In genomic region chr15:81914734-81915234, GRCh38 we compare ENCODE assay signal across 13 cellular contexts.
DNase-seq lines count a peak whose midpoint lies in the region; ATAC-seq and TF ChIP-seq lines count a peak whose summit lies in the region.
"Had no signal": no experiment of that assay in that cellular context is flagged by ENCODE, and none has a peak within 500 bp of the region (broad histone marks: within the 10 kb centered on the region; RNA-seq: fewer than 3 reads in every experiment).

No MANE protein-coding gene starts in this region.

- DNase-seq in COR-L47 (lab: John Stamatoyannopoulos, UW) (peak; percentile 37), NCI-H1417 treated with DMSO at 0.1 percent for 48 hours (lab: John Stamatoyannopoulos, UW) (peak; percentile 24), NCI-H748 treated with DMSO at 0.1 percent for 48 hours (lab: John Stamatoyannopoulos, UW) (peak; percentile 3), right atrium auricular region (ENCODE audit: low spot score) (no peak), T1000 (lab: John Stamatoyannopoulos, UW) (no peak), SKM-1 treated with dmso at 0.1 percent for 144 hours (lab: John Stamatoyannopoulos, UW; ENCODE audit: unreplicated experiment) (no peak)
- DNase-seq: erythroblast; MV-4-11; stimulated activated CD4-positive, alpha-beta T cell treated with anti-CD3 and anti-CD28 coated beads, Interleukin-4, amount 100 ng/mL, for 24 hours; stimulated activated naive CD8-positive, alpha-beta T cell treated with anti-CD3 and anti-CD28 coated beads, Interleukin-15, Interleukin-2, amounts not matched to agents 100 U/mL and 50 U/mL, for 24 hours had no signal

- ATAC-seq in HG03159 (IDR thresholded peaks at IDR 0.05; ENCODE audit: unreplicated experiment) (no peak), HG02852 (IDR thresholded peaks at IDR 0.05; ENCODE audit: unreplicated experiment) (no peak)
- ATAC-seq: activated naive CD4-positive, alpha-beta T cell treated with anti-CD3 and anti-CD28 coated beads, Interleukin-2, amount 50 U/mL, for 72 hours; stimulated activated naive CD8-positive, alpha-beta T cell treated with anti-CD3 and anti-CD28 coated beads, Interleukin-15, Interleukin-2, amounts not matched to agents 100 U/mL and 50 U/mL, for 24 hours had no signal

- peak overlapping the region; percentile 59 to 62 for H3K27ac ChIP-seq in right atrium auricular region

- no peak overlapping the region for H3K4me3 ChIP-seq in right atrium auricular region

- no peak for TF ChIP-seq CTCF in right atrium auricular region (IDR thresholded peaks at IDR 0.05)

- H3K27me3 ChIP-seq in right atrium auricular region, result no peaks in the 10 kb centered on the region

- H3K9me3 ChIP-seq in right atrium auricular region, result peaks cover 0 to 15% of the 10 kb centered on the region in 2 donors

- peaks cover 0 to 42% of the 10 kb centered on the region in 2 donors for H3K4me1 ChIP-seq in right atrium auricular region

- no peaks in the 10 kb centered on the region for H3K36me3 ChIP-seq in right atrium auricular region

Comparison
In these comparisons a context has a peak if more than half of its experiments do, and no peak if none do; other contexts are left out.
1. DNase-seq: peak in COR-L47 (single experiment), NCI-H1417 treated with DMSO at 0.1 percent for 48 hours (single experiment) and NCI-H748 treated with DMSO at 0.1 percent for 48 hours (single experiment); none in right atrium auricular region (single experiment), T1000 (single experiment) and SKM-1 treated with dmso at 0.1 percent for 144 hours (single experiment).